13 cellular contexts compared by ENCODE assay signal in the genomic region with DNA sequence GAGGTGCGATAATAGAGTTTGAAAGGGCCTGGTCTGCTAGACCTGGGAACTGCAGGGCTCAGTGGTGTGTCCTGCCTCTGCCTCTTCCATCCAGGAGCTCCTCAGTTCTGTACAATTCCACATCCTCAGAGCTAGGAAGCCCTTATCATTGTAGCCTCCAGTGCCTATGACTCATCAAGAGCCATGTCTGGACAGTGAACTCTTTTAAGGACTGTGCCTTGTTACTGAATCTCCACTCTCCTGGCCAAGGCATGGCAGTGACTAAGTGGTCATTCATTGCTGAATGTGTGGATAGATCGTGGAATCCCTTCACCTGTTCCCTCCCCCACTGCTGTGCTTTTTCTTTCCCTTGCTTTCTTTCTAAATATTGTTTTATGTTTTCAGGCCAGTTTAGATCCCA. TPM values are rescaled to one million over a fixed set of nuclear protein-coding genes. Genes with fewer than 3 reads are reported as not detected.
DNase-seq lines count a peak whose midpoint lies in the region; ATAC-seq, FAIRE-seq and TF ChIP-seq lines count a peak whose summit lies in the region.
"Had no signal": no experiment of that assay in that cellular context is flagged by ENCODE, and none has a peak within 500 bp of the region (broad histone marks: within the 10 kb centered on the region; RNA-seq: fewer than 3 reads in every experiment).

No MANE protein-coding gene starts in this region.

- H3K4me1 ChIP-seq in adrenal gland (replicated peaks in 1 of 2), result peaks cover 0 to 7% of the 10 kb centered on the region in 2 donors
- H3K4me1 ChIP-seq in cardiac muscle cell (ENCODE audit: low read depth), result no peaks in the 10 kb centered on the region
- H3K4me1 ChIP-seq in small intestine (ENCODE audit: control insufficient read depth in 2 of 2, insufficient read depth in 1 of 2, low read depth in 1 of 2, low read length in 1 of 2), result peaks cover 0 to 2% of the 10 kb centered on the region in 2 donors
- no peaks in the 10 kb centered on the region for H3K4me1 ChIP-seq in HAP-1

- TF ChIP-seq POLR2A in adrenal gland (IDR thresholded peaks at IDR 0.05), result no peak

- H3K27me3 Mint-ChIP-seq in natural killer cell treated with Interleukin-12 subunit alpha and Interleukin-12 subunit beta and Interleukin-15 and Interleukin-18, amount 100 ng/mL, for 72 hours, result peaks cover 23 to 26% of the 10 kb centered on the region in 2 donors
- peaks cover 9% of the 10 kb centered on the region for H3K27me3 Mint-ChIP-seq in T-helper 2 cell treated with Interferon-gamma antibody and Interleukin-4, amounts not matched to agents 5 μg/mL and 100 μg/mL, for 36 hours (ENCODE audit: low read depth)

- H3K4me3 Mint-ChIP-seq in natural killer cell treated with Interleukin-12 subunit alpha and Interleukin-12 subunit beta and Interleukin-15 and Interleukin-18, amount 100 ng/mL, for 72 hours, result no peak overlapping the region
- H3K4me3 Mint-ChIP-seq in T-helper 2 cell treated with Interferon-gamma antibody and Interleukin-4, amounts not matched to agents 5 μg/mL and 100 μg/mL, for 36 hours, result no peak overlapping the region
- H3K4me3 Mint-ChIP-seq: activated naive CD4-positive, alpha-beta T cell treated with anti-CD3 and anti-CD28 coated beads, Interleukin-2, amount 50 U/mL, for 24 hours; nephron; WTC11 had no signal

- H3K4me1 Mint-ChIP-seq in natural killer cell treated with Interleukin-12 subunit alpha and Interleukin-12 subunit beta and Interleukin-15 and Interleukin-18, amount 100 ng/mL, for 72 hours (ENCODE audit: low read depth in 2 of 2), result no peaks in the 10 kb centered on the region
- H3K4me1 Mint-ChIP-seq in T-helper 2 cell treated with Interferon-gamma antibody and Interleukin-4, amounts not matched to agents 5 μg/mL and 100 μg/mL, for 36 hours (ENCODE audit: low read depth), result peaks cover 3% of the 10 kb centered on the region

- no peak for FAIRE-seq in small intestine (lab: Jason Lieb, UNC)

- H3K27ac ChIP-seq in adrenal gland, result peak overlapping the region in 1 of 5 donors; percentile 54
- H3K27ac ChIP-seq in cardiac muscle cell, result no peak overlapping the region
- H3K27ac ChIP-seq in small intestine (ENCODE audit: low read depth in 1 of 2, low read length in 1 of 2), result no peak overlapping the region

- H3K9me3 ChIP-seq in adrenal gland (replicated peaks in 1 of 3) (no peaks in the 10 kb centered on the region), cardiac muscle cell (ENCODE audit: low read depth) (no peaks in the 10 kb centered on the region), small intestine (ENCODE audit: control insufficient read depth, low read depth) (no peaks in the 10 kb centered on the region), HAP-1 (no peaks in the 10 kb centered on the region)

- in situ Hi-C loops in HAP-1 (cut with MboI; ENCODE audit: low sequenced_read_pairs), result no loop called here

- H3K27ac Mint-ChIP-seq in natural killer cell treated with Interleukin-12 subunit alpha and Interleukin-12 subunit beta and Interleukin-15 and Interleukin-18, amount 100 ng/mL, for 72 hours, result no peak overlapping the region
- no peak overlapping the region for H3K27ac Mint-ChIP-seq in T-helper 2 cell treated with Interferon-gamma antibody and Interleukin-4, amounts not matched to agents 5 μg/mL and 100 μg/mL, for 36 hours
- H3K27ac Mint-ChIP-seq: activated naive CD4-positive, alpha-beta T cell treated with anti-CD3 and anti-CD28 coated beads, Interleukin-2, amount 50 U/mL, for 24 hours; nephron; WTC11 had no signal

- DNase-seq in HCEC 1CT (peak; percentile 76), adrenal gland (peak; percentile 25 to 68 (median 52)), cardiac muscle cell (ENCODE audit: low read depth in 1 of 2, low spot score in 1 of 2) (peak; percentile 50 to 84), small intestine (peak; percentile 81), HAP-1 (ENCODE audit: low spot score in 2 of 2) (no peak)
- no peak for DNase-seq in natural killer cell treated with Interleukin-12 subunit alpha and Interleukin-12 subunit beta and Interleukin-15 and Interleukin-18, amount 100 ng/mL, for 72 hours (ENCODE audit: low spot score)
- DNase-seq in T-helper 2 cell treated with Interferon-gamma antibody and Interleukin-4, amounts not matched to agents 5 μg/mL and 100 μg/mL, for 36 hours (ENCODE audit: low spot score), result no peak
- DNase-seq: NK-92 treated with Interleukin-12 subunit alpha and Interleukin-12 subunit beta, amount 100 ng/mL, for 24 hours had no signal

- ATAC-seq in natural killer cell treated with Interleukin-12 subunit alpha and Interleukin-12 subunit beta and Interleukin-15 and Interleukin-18, amount 100 ng/mL, for 72 hours, result no peak
- ATAC-seq in HG03196 (IDR thresholded peaks at IDR 0.05; ENCODE audit: unreplicated experiment), result no peak
- ATAC-seq: WTC11 had no signal

- H3K4me3 ChIP-seq in adrenal gland (no peak overlapping the region), cardiac muscle cell (no peak overlapping the region), small intestine (ENCODE audit: low read depth in 1 of 2, low read length in 2 of 2) (no peak overlapping the region), HAP-1 (no peak overlapping the region)

- no peaks in the 10 kb centered on the region for H3K9me3 Mint-ChIP-seq in natural killer cell treated with Interleukin-12 subunit alpha and Interleukin-12 subunit beta and Interleukin-15 and Interleukin-18, amount 100 ng/mL, for 72 hours
- no peaks in the 10 kb centered on the region for H3K9me3 Mint-ChIP-seq in T-helper 2 cell treated with Interferon-gamma antibody and Interleukin-4, amounts not matched to agents 5 μg/mL and 100 μg/mL, for 36 hours
- H3K9me3 Mint-ChIP-seq: activated naive CD4-positive, alpha-beta T cell treated with anti-CD3 and anti-CD28 coated beads, Interleukin-2, amount 50 U/mL, for 24 hours; nephron; WTC11 had no signal

- no peaks in the 10 kb centered on the region for H3K27me3 ChIP-seq in adrenal gland
- no peaks in the 10 kb centered on the region for H3K27me3 ChIP-seq in cardiac muscle cell
- H3K27me3 ChIP-seq in small intestine (ENCODE audit: control insufficient read depth in 2 of 2, insufficient read depth in 2 of 2, low read length in 2 of 2), result no peaks in the 10 kb centered on the region
- H3K27me3 ChIP-seq in HAP-1 (ENCODE audit: low read depth), result no peaks in the 10 kb centered on the region

- H3K36me3 Mint-ChIP-seq in natural killer cell treated with Interleukin-12 subunit alpha and Interleukin-12 subunit beta and Interleukin-15 and Interleukin-18, amount 100 ng/mL, for 72 hours, result no peaks in the 10 kb centered on the region
- no peaks in the 10 kb centered on the region for H3K36me3 Mint-ChIP-seq in T-helper 2 cell treated with Interferon-gamma antibody and Interleukin-4, amounts not matched to agents 5 μg/mL and 100 μg/mL, for 36 hours (ENCODE audit: low read depth)
- H3K36me3 Mint-ChIP-seq: activated naive CD4-positive, alpha-beta T cell treated with anti-CD3 and anti-CD28 coated beads, Interleukin-2, amount 50 U/mL, for 24 hours had no signal

- TF ChIP-seq CTCF in adrenal gland (IDR thresholded peaks at IDR 0.05) (no peak), cardiac muscle cell (IDR thresholded peaks at IDR 0.05; ENCODE audit: low read depth, low read length) (no peak)

- intact Hi-C loops in adrenal gland (cut with DNase I), result no loop called here

- WGBS in adrenal gland, 4 donors, result 65 to 79% (median 71%) methylated on average over 2 of the region's 2 CpGs
- 66 to 91% (median 72%) methylated on average over 2 of the region's 2 CpGs for WGBS in small intestine, 3 donors

- H3K36me3 ChIP-seq in adrenal gland (replicated peaks in 1 of 2) (no peaks in the 10 kb centered on the region), cardiac muscle cell (no peaks in the 10 kb centered on the region), small intestine (ENCODE audit: control insufficient read depth in 2 of 2, insufficient read depth in 2 of 2, low read length in 2 of 2) (no peaks in the 10 kb centered on the region), HAP-1 (replicated peaks) (no peaks in the 10 kb centered on the region)

RNA-seq across cellular contexts. Expression of gene TIMP4, which starts 2.9 kb away (rescaled TPM):
- total RNA-seq in adrenal gland (10 to 100 TPM in 5 of 8 donors, 1 to 10 TPM in 3; 4.0 to 34.3 (median 11.4) TPM), cardiac muscle cell (0.11 TPM in 1 of 2 replicates, not detected in the other)
- polyA plus RNA-seq in adrenal gland (10 to 100 TPM in 1 of 3 donors, 1 to 10 TPM in 2; 6.3 to 14.1 (median 6.8) TPM), cardiac muscle cell (0.16 TPM in 1 of 2 replicates, not detected in the other), small intestine (10 to 100 TPM in 1 of 3 donors, 1 to 10 TPM in 1, under 1 TPM in 1; 0.89 to 17.8 (median 3.8) TPM)
- not detected for total RNA-seq in natural killer cell treated with Interleukin-12 subunit alpha and Interleukin-12 subunit beta and Interleukin-15 and Interleukin-18, amount 100 ng/mL, for 72 hours
- total RNA-seq: glomerular endothelial cell had no signal

Comparison
In these comparisons a context has a peak if more than half of its experiments do, and no peak if none do; other contexts are left out.
1. DNase-seq: peak in HCEC 1CT (single experiment), adrenal gland (7 of 7), cardiac muscle cell (2 of 2) and small intestine (single experiment); none in natural killer cell treated with Interleukin-12 subunit alpha and Interleukin-12 subunit beta and Interleukin-15 and Interleukin-18, amount 100 ng/mL, for 72 hours (single experiment), T-helper 2 cell treated with Interferon-gamma antibody and Interleukin-4, amounts not matched to agents 5 μg/mL and 100 μg/mL, for 36 hours (single experiment) and HAP-1 (0 of 2).